Comparison of ENCODE assay signal across 25 cellular contexts in genomic region chrX:44264936-44265335, GRCh38.
DNase-seq lines count a peak whose midpoint lies in the region; ATAC-seq, FAIRE-seq and TF ChIP-seq lines count a peak whose summit lies in the region.
"Had no signal": no experiment of that assay in that cellular context is flagged by ENCODE, and none has a peak within 500 bp of the region (broad histone marks: within the 10 kb centered on the region; RNA-seq: fewer than 3 reads in every experiment).

No MANE protein-coding gene starts in this region.

- H3K9ac ChIP-seq in Loucy (ENCODE audit: low read depth, low read length, poor library complexity, severe bottlenecking) (no peak overlapping the region), astrocyte (ENCODE audit: low read length) (no peak overlapping the region)
- H3K9ac ChIP-seq: BLaER1 treated with 17β-estradiol and CSF1 and Interleukin-3, amounts not matched to agents 10 nM and 100 nM; SK-N-SH had no signal

- H3K36me3 ChIP-seq in Loucy (ENCODE audit: insufficient read depth, low read length): no peaks in the 10 kb centered on the region
- no peaks in the 10 kb centered on the region for H3K36me3 ChIP-seq in astrocyte (ENCODE audit: insufficient read depth, low read length)
- H3K36me3 ChIP-seq in pancreas: no peaks in the 10 kb centered on the region
- H3K36me3 ChIP-seq: BLaER1 treated with 17β-estradiol and CSF1 and Interleukin-3, amounts not matched to agents 10 nM and 100 nM had no signal

- intact Hi-C loops in pancreas (cut with DNase I): no loop called here

- H3K4me2 ChIP-seq in Loucy (ENCODE audit: low read depth, low read length, poor library complexity, severe bottlenecking) (peak overlapping the region; percentile 47), astrocyte (ENCODE audit: low read length) (no peak overlapping the region)
- H3K4me2 ChIP-seq: SK-N-SH had no signal

- H3K27me3 ChIP-seq in Loucy (ENCODE audit: insufficient read depth, low read length, poor library complexity, severe bottlenecking): no peaks in the 10 kb centered on the region
- H3K27me3 ChIP-seq in astrocyte (ENCODE audit: insufficient read depth, low read length): no peaks in the 10 kb centered on the region
- no peaks in the 10 kb centered on the region for H3K27me3 ChIP-seq in pancreas
- H3K27me3 ChIP-seq: BLaER1 treated with 17β-estradiol and CSF1 and Interleukin-3, amounts not matched to agents 10 nM and 100 nM had no signal

- no peaks in the 10 kb centered on the region for H3K27me3 Mint-ChIP-seq in stimulated activated naive CD8-positive, alpha-beta T cell treated with anti-CD3 and anti-CD28 coated beads, Interleukin-15, amount 100 ng/mL, for 72 hours
- H3K27me3 Mint-ChIP-seq in astrocyte (ENCODE audit: low read depth, unreplicated experiment): no peaks in the 10 kb centered on the region

- H4K20me1 ChIP-seq in Loucy (ENCODE audit: insufficient read depth, low read length, poor library complexity, severe bottlenecking) (no peaks in the 10 kb centered on the region), astrocyte (ENCODE audit: insufficient read depth, low read length) (no peaks in the 10 kb centered on the region)
- H4K20me1 ChIP-seq: BLaER1 treated with 17β-estradiol and CSF1 and Interleukin-3, amounts not matched to agents 10 nM and 100 nM had no signal

- no peak for ATAC-seq in stimulated activated naive CD8-positive, alpha-beta T cell treated with anti-CD3 and anti-CD28 coated beads, Interleukin-15, amount 100 ng/mL, for 72 hours
- no peak for ATAC-seq in stimulated activated naive CD8-positive, alpha-beta T cell treated with anti-CD3 and anti-CD28 coated beads, Interleukin-15, Interleukin-2, amounts not matched to agents 100 U/mL and 50 U/mL, for 24 hours
- ATAC-seq in pancreas (no peak), HG03521 (IDR thresholded peaks at IDR 0.05; ENCODE audit: unreplicated experiment) (no peak), HG02759 (IDR thresholded peaks at IDR 0.05; ENCODE audit: unreplicated experiment) (no peak)
- ATAC-seq: HCT116, HepG2 had no signal

- H2AFZ ChIP-seq in Loucy (ENCODE audit: low read length) (no peak overlapping the region), astrocyte (ENCODE audit: low read depth, low read length) (no peak overlapping the region)

- H3K9me3 ChIP-seq in Loucy (ENCODE audit: insufficient read depth, low read depth, low read length): no peaks in the 10 kb centered on the region
- no peaks in the 10 kb centered on the region for H3K9me3 ChIP-seq in astrocyte (ENCODE audit: insufficient read depth, low read depth, low read length)
- no peaks in the 10 kb centered on the region for H3K9me3 ChIP-seq in pancreas
- H3K9me3 ChIP-seq: SK-N-SH had no signal

- H3K4me1 ChIP-seq in Loucy (ENCODE audit: insufficient read depth, low read length, poor library complexity, severe bottlenecking): peaks cover 8% of the 10 kb centered on the region
- no peaks in the 10 kb centered on the region for H3K4me1 ChIP-seq in astrocyte (ENCODE audit: insufficient read depth, low read length)
- no peaks in the 10 kb centered on the region for H3K4me1 ChIP-seq in pancreas

- peaks cover 30% of the 10 kb centered on the region for H3K4me1 Mint-ChIP-seq in stimulated activated naive CD8-positive, alpha-beta T cell treated with anti-CD3 and anti-CD28 coated beads, Interleukin-15, amount 100 ng/mL, for 72 hours
- H3K4me1 Mint-ChIP-seq in astrocyte (ENCODE audit: low read depth, unreplicated experiment): no peaks in the 10 kb centered on the region

- H3K27ac Mint-ChIP-seq in stimulated activated naive CD8-positive, alpha-beta T cell treated with anti-CD3 and anti-CD28 coated beads, Interleukin-15, amount 100 ng/mL, for 72 hours: no peak overlapping the region
- no peak overlapping the region for H3K27ac Mint-ChIP-seq in astrocyte (ENCODE audit: unreplicated experiment)

- no peak for DNase-seq in stimulated activated naive CD8-positive, alpha-beta T cell treated with anti-CD3 and anti-CD28 coated beads, Interleukin-15, amount 100 ng/mL, for 72 hours
- no peak for DNase-seq in stimulated activated naive CD8-positive, alpha-beta T cell treated with anti-CD3 and anti-CD28 coated beads, Interleukin-15, Interleukin-2, amounts not matched to agents 100 U/mL and 50 U/mL, for 24 hours
- DNase-seq in astrocyte (ENCODE audit: low read depth) (no peak), pancreas (no peak), AG08395 (ENCODE audit: low spot score) (no peak)
- DNase-seq: EL; GF-D8; GOT3; KBM-7; NCI-H1092; NCI-H1436; NCI-H187 treated with DMSO at 0.1 percent for 48 hours; NCI-H2227 treated with DMSO at 0.1 percent for 48 hours; NCI-H510A treated with DMSO at 0.1 percent for 48 hours; NCI-H748 treated with DMSO at 0.1 percent for 48 hours; NK-92 treated with Interleukin-12 subunit alpha and Interleukin-12 subunit beta, amount 100 ng/mL, for 24 hours; SIG-M5; SK-N-SH had no signal

- H3K4me3 ChIP-seq in Loucy (ENCODE audit: low read length, poor library complexity, severe bottlenecking) (peak overlapping the region; percentile 35), astrocyte (ENCODE audit: insufficient read depth, low read depth, low read length) (no peak overlapping the region), pancreas (no peak overlapping the region)
- H3K4me3 ChIP-seq: BLaER1 treated with 17β-estradiol and CSF1 and Interleukin-3, amounts not matched to agents 10 nM and 100 nM had no signal

- FAIRE-seq in astrocyte (lab: Jason Lieb, UNC) (peak; percentile 5), pancreas (lab: Jason Lieb, UNC) (peak; percentile 26)
- FAIRE-seq: HepG2 had no signal

- H3K9me2 ChIP-seq in Loucy (replicated peaks; ENCODE audit: low read depth, low read length): no peaks in the 10 kb centered on the region
- H3K9me2 ChIP-seq: SK-N-SH had no signal

- peaks cover 5 to 9% of the 10 kb centered on the region in 2 donors for H3K9me3 Mint-ChIP-seq in stimulated activated naive CD8-positive, alpha-beta T cell treated with anti-CD3 and anti-CD28 coated beads, Interleukin-15, amount 100 ng/mL, for 72 hours
- peaks cover 2% of the 10 kb centered on the region for H3K9me3 Mint-ChIP-seq in astrocyte (ENCODE audit: unreplicated experiment)

- no peak overlapping the region for H3K27ac ChIP-seq in astrocyte (ENCODE audit: low read depth, low read length)
- no peak overlapping the region for H3K27ac ChIP-seq in pancreas
- H3K27ac ChIP-seq: BLaER1 treated with 17β-estradiol and CSF1 and Interleukin-3, amounts not matched to agents 10 nM and 100 nM; HL-60 had no signal

- peak overlapping the region; percentile 10 to 65 for H3K4me3 Mint-ChIP-seq in stimulated activated naive CD8-positive, alpha-beta T cell treated with anti-CD3 and anti-CD28 coated beads, Interleukin-15, amount 100 ng/mL, for 72 hours
- H3K4me3 Mint-ChIP-seq in astrocyte (ENCODE audit: unreplicated experiment): no peak overlapping the region

- TF ChIP-seq CTCF in Loucy (conservative IDR thresholded peaks at IDR 0.05; ENCODE audit: low read length) (no peak), astrocyte (IDR thresholded peaks at IDR 0.05; ENCODE audit: insufficient read depth, low read depth, low read length) (no peak), pancreas (IDR thresholded peaks at IDR 0.05) (no peak)

- H3K36me3 Mint-ChIP-seq in astrocyte (ENCODE audit: low read depth, unreplicated experiment): no peaks in the 10 kb centered on the region

- H3F3A ChIP-seq in Loucy (ENCODE audit: low read depth): no peaks in the 10 kb centered on the region

- no peaks in the 10 kb centered on the region for H3K79me2 ChIP-seq in Loucy (ENCODE audit: insufficient read depth, low read length)
- H3K79me2 ChIP-seq in astrocyte (ENCODE audit: insufficient read depth, low read length): no peaks in the 10 kb centered on the region
